In the genomic region with DNA sequence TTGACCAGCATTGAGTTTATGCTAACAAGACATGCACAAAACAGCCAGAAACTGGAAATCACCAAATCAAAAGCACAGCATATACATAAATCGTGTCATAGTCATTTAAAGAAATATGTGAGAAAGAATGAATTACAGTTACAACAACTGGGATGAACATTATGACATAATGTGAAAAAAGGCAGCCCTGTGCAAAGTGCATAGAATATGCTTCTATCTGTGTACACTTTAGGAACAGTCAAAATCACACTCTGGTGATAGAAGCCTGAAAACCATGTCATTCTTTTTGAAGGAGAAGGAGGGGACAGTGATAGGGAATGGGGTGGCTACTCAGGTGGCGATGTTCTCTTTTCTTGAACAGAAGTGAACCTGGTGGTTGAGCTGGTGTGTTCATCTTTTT, we compare ENCODE assay signal across 31 cellular contexts.
"Had no signal": no experiment of that assay in that cellular context is flagged by ENCODE, and none has a peak within 500 bp of the region (broad histone marks: within the 10 kb centered on the region; RNA-seq: fewer than 3 reads in every experiment).

No MANE protein-coding gene starts in this region.

- DNase-seq: naive thymus-derived CD8-positive, alpha-beta T cell; nephron progenitor cell; nucleus accumbens; ovary; psoas muscle; right cardiac atrium; spleen; stimulated activated CD4-positive, alpha-beta T cell treated with anti-CD3 and anti-CD28 coated beads, Interleukin-12 subunit alpha, Interleukin-12 subunit beta, amount 100 ng/mL, for 4 hours; stimulated activated CD4-positive, alpha-beta T cell treated with anti-CD3 and anti-CD28 coated beads, Interleukin-1b, Interleukin-23, amount 100 ng/mL, for 48 hours; stimulated activated CD4-positive, alpha-beta T cell treated with anti-CD3 and anti-CD28 coated beads, Interleukin-4, amount 100 ng/mL, for 1 hour; stimulated activated CD4-positive, alpha-beta T cell treated with anti-CD3 and anti-CD28 coated beads, Interleukin-4, amount 100 ng/mL, for 4 hours; stimulated activated CD8-positive, alpha-beta memory T cell treated with anti-CD3 and anti-CD28 coated beads, Interleukin-4, amount 100 ng/mL, for 48 hours; stimulated activated naive B cell treated with anti-CD40 and anti-IgM and Interleukin-4, amounts not matched to agents 10 μg/mL and 1 μg/mL and 100 μg/mL, for 72 hours; stimulated activated naive CD4-positive, alpha-beta T cell treated with Interleukin-2 at 50 U/mL for 16 hours; stomach; thyroid gland; trophoblast cell; upper lobe of left lung had no signal

- H2AFZ ChIP-seq: parathyroid adenoma had no signal

- H3K36me3 Mint-ChIP-seq: natural killer cell treated with Interleukin-12 subunit alpha and Interleukin-12 subunit beta and Interleukin-15 and Interleukin-18, amount 100 ng/mL, for 72 hours had no signal

- H3K27me3 Mint-ChIP-seq: progenitor cell of endocrine pancreas; stimulated activated naive B cell treated with anti-CD40 and anti-IgM and Interleukin-4, amounts not matched to agents 10 μg/mL and 1 μg/mL and 100 μg/mL, for 72 hours; stimulated activated naive CD8-positive, alpha-beta T cell treated with anti-CD3 and anti-CD28 coated beads, Interleukin-15, Interleukin-2, amounts not matched to agents 100 ng/mL and 50 ng/mL, for 24 hours had no signal

- H3K79me2 ChIP-seq: parathyroid adenoma had no signal

- ATAC-seq: naive thymus-derived CD8-positive, alpha-beta T cell; natural killer cell treated with Interleukin-12 subunit alpha and Interleukin-12 subunit beta and Interleukin-15 and Interleukin-18, amount 100 ng/mL, for 72 hours; psoas muscle; right cardiac atrium; sciatic nerve; stimulated activated naive B cell treated with anti-CD40 and anti-IgM and Interleukin-4, amounts not matched to agents 10 μg/mL and 1 μg/mL and 100 μg/mL, for 72 hours had no signal

- H3K4me3 Mint-ChIP-seq: naive thymus-derived CD8-positive, alpha-beta T cell; natural killer cell treated with Interleukin-12 subunit alpha and Interleukin-12 subunit beta and Interleukin-15 and Interleukin-18, amount 100 ng/mL, for 72 hours; nephron progenitor cell; neural crest cell; stimulated activated naive B cell treated with anti-CD40 and anti-IgM and Interleukin-4, amounts not matched to agents 10 μg/mL and 1 μg/mL and 100 μg/mL, for 72 hours; stimulated activated naive CD8-positive, alpha-beta T cell treated with anti-CD3 and anti-CD28 coated beads, Interleukin-15, Interleukin-2, amounts not matched to agents 100 ng/mL and 50 ng/mL, for 24 hours had no signal

- H3K4me2 ChIP-seq: smooth muscle cell had no signal

- H3K9me3 ChIP-seq: neutrophil, ovary, psoas muscle, spleen, stomach, thoracic aorta, thyroid gland, tibial nerve, upper lobe of left lung, vagina had no signal

- H3K27ac Mint-ChIP-seq: naive thymus-derived CD8-positive, alpha-beta T cell; natural killer cell treated with Interleukin-12 subunit alpha and Interleukin-12 subunit beta and Interleukin-15 and Interleukin-18, amount 100 ng/mL, for 72 hours; nephron progenitor cell; stimulated activated naive B cell treated with anti-CD40 and anti-IgM and Interleukin-4, amounts not matched to agents 10 μg/mL and 1 μg/mL and 100 μg/mL, for 72 hours; stimulated activated naive CD8-positive, alpha-beta T cell treated with anti-CD3 and anti-CD28 coated beads, Interleukin-15, Interleukin-2, amounts not matched to agents 100 ng/mL and 50 ng/mL, for 24 hours had no signal

- H3K4me1 Mint-ChIP-seq: naive thymus-derived CD8-positive, alpha-beta T cell; nephron progenitor cell; neural crest cell; stimulated activated naive B cell treated with anti-CD40 and anti-IgM and Interleukin-4, amounts not matched to agents 10 μg/mL and 1 μg/mL and 100 μg/mL, for 72 hours had no signal

- H3K27ac ChIP-seq: neutrophil, ovary, parathyroid adenoma, psoas muscle, skin epidermis, spleen, stomach, thoracic aorta, thyroid gland, tibial nerve, upper lobe of left lung, vagina had no signal

- H3K4me3 ChIP-seq: ovary, psoas muscle, skin epidermis, smooth muscle cell, spleen, stomach, thoracic aorta, thyroid gland, tibial nerve, upper lobe of left lung, vagina had no signal

- H3K9me3 Mint-ChIP-seq: naive thymus-derived CD8-positive, alpha-beta T cell; natural killer cell treated with Interleukin-12 subunit alpha and Interleukin-12 subunit beta and Interleukin-15 and Interleukin-18, amount 100 ng/mL, for 72 hours; nephron progenitor cell; neural crest cell; stimulated activated naive B cell treated with anti-CD40 and anti-IgM and Interleukin-4, amounts not matched to agents 10 μg/mL and 1 μg/mL and 100 μg/mL, for 72 hours; stimulated activated naive CD8-positive, alpha-beta T cell treated with anti-CD3 and anti-CD28 coated beads, Interleukin-15, Interleukin-2, amounts not matched to agents 100 ng/mL and 50 ng/mL, for 24 hours had no signal

- FAIRE-seq: urothelium cell line had no signal

- H3K4me1 ChIP-seq: parathyroid adenoma, psoas muscle, spleen, stomach, thyroid gland, vagina had no signal

- H3K36me3 ChIP-seq: neutrophil, ovary had no signal

- H3K9ac ChIP-seq: parathyroid adenoma had no signal

- H3K27me3 ChIP-seq: neutrophil, ovary, spleen, stomach, thyroid gland, tibial nerve, upper lobe of left lung, vagina had no signal
